In the genomic region with DNA sequence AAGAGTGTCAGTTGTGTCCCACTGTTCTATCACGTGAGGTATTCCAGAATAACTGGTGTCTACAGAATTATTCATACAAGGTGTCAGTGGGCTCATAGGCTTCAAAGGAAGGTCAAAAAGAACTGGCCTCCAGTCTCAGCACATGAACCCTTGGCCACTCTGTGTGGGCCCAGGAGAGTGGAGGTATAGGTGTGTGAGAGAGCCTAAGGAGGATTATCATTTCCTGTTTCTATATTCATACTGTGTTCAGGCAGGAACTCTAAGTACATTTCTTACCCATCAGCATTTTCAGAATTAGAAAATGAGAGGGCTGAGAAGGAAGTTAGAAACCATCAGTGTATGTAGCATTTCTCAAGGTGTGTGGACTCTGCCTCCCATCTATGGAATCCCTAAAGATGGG, we compare ENCODE assay signal across 16 cellular contexts.
DNase-seq lines count a peak whose midpoint lies in the region; ATAC-seq, FAIRE-seq and TF ChIP-seq lines count a peak whose summit lies in the region.
"Had no signal": no experiment of that assay in that cellular context is flagged by ENCODE, and none has a peak within 500 bp of the region (broad histone marks: within the 10 kb centered on the region; RNA-seq: fewer than 3 reads in every experiment).

No MANE protein-coding gene starts in this region.

- POLR2A ChIA-PET in CD8-positive, alpha-beta memory T cell (lab: Charles Lee), result no interaction called here
- POLR2A ChIA-PET in GM12878 (lab: Charles Lee) (interaction anchor here (0.7 kb wide), 1 partner anchor 46 kb away, joined by 4 read pairs; no protein-coding TSS in a partner anchor), RWPE1 (lab: Yijun Ruan, JAX; ENCODE audit: low non-redundant PET) (no interaction called here)

- H3K4me3 Mint-ChIP-seq in CD8-positive, alpha-beta memory T cell, result peak overlapping the region in 5 of 7 donors; percentile 0 to 32 (median 12)
- H3K4me3 Mint-ChIP-seq: dendritic cell treated with granulocyte-macrophage colony-stimulating factor and Interleukin-4, amounts not matched to agents 40 ng/mL and 50 ng/mL, for 4 days had no signal

- H3K27me3 Mint-ChIP-seq in CD8-positive, alpha-beta memory T cell, result no peaks in the 10 kb centered on the region

- TF ChIP-seq EP300 in GM12878 (IDR thresholded peaks at IDR 0.05; ENCODE audit: borderline replicate concordance in 1 of 2, control insufficient read depth in 1 of 2, low read depth in 2 of 2, low read length in 2 of 2), result no peak

- BruUV-seq in GM12878 (replicated peaks; lab: Mats Ljungman, UMichigan), result no TSS peak

- peaks cover 4 to 12% (median 4%) of the 10 kb centered on the region in 3 donors for H3K36me3 Mint-ChIP-seq in CD8-positive, alpha-beta memory T cell

- no peak overlapping the region; the same call in 1 of the 2 replicates for H2AFZ ChIP-seq in GM12878 (ENCODE audit: control insufficient read depth, low read depth, low read length)

- no peak for FAIRE-seq in GM12878 (lab: Jason Lieb, UNC)
- FAIRE-seq: G401.6 had no signal

- no peaks in the 10 kb centered on the region for H3K79me2 ChIP-seq in GM12878 (ENCODE audit: control insufficient read depth, insufficient read depth, low read length)

- H3K9ac ChIP-seq in GM12878 (ENCODE audit: control insufficient read depth, insufficient read depth, low read length), result no peak overlapping the region

- H4K20me1 ChIP-seq in GM12878 (ENCODE audit: control insufficient read depth, insufficient read depth), result no peaks in the 10 kb centered on the region

- in situ Hi-C loops in GM12878 (cut with MboI), result no loop called here

- peaks cover 35 to 76% (median 49%) of the 10 kb centered on the region in 3 donors for H3K4me1 Mint-ChIP-seq in CD8-positive, alpha-beta memory T cell

- H3K27ac ChIP-seq in CD8-positive, alpha-beta memory T cell (ENCODE audit: low read depth, low read length), result no peak overlapping the region
- H3K27ac ChIP-seq in GM12878 (ENCODE audit: control insufficient read depth, insufficient read depth) (peak overlapping the region; percentile 19; the same call in 1 of the 2 replicates), RWPE1 (no peak overlapping the region)
- H3K27ac ChIP-seq: stomach had no signal

- DNase-seq in CD8-positive, alpha-beta memory T cell, result no peak
- no peak for DNase-seq in GM12878 (ENCODE audit: low read depth, low spot score)
- DNase-seq in NCI-H446 (lab: John Stamatoyannopoulos, UW), result no peak
- DNase-seq in RWPE1 (ENCODE audit: low spot score), result no peak
- DNase-seq in anterior cingulate cortex (lab: John Stamatoyannopoulos, UW), result no peak
- DNase-seq in activated CD4-positive, CD25-positive, alpha-beta regulatory T cell (lab: John Stamatoyannopoulos, UW), result no peak
- DNase-seq: hippocampal formation, Karpas-422, left ventricle myocardium superior, NCI-H1436 treated with DMSO at 0.1 percent for 48 hours, NCI-H524, stomach had no signal

- TF ChIP-seq POLR2A in GM12878 (IDR thresholded peaks at IDR 0.05; ENCODE audit: low read depth, low read length), result no peak

- no peaks in the 10 kb centered on the region for H3K9me3 ChIP-seq in CD8-positive, alpha-beta memory T cell (ENCODE audit: low read length)
- peaks cover 5% of the 10 kb centered on the region; the same call in 2 of the 3 replicates for H3K9me3 ChIP-seq in GM12878 (replicated peaks; ENCODE audit: control insufficient read depth, insufficient read depth, low read length)
- H3K9me3 ChIP-seq: stomach had no signal

- WGBS in GM12878 (ENCODE audit: insufficient coverage, insufficient replicate concordance, low lambda C conversion rate, missing lambda C conversion rate), result 96% methylated on average over 1 of the region's 1 CpG

- TF ChIP-seq CTCF in GM12878 (IDR thresholded peaks at IDR 0.05 in 2 of 3, conservative IDR thresholded peaks at IDR 0.05 in 1 of 3; ENCODE audit: control insufficient read depth in 2 of 3, extremely low read depth in 1 of 3, insufficient read depth in 1 of 3, low read depth in 3 of 3, low read length in 3 of 3) (no peak), RWPE1 (conservative IDR thresholded peaks at IDR 0.05; ENCODE audit: low read depth) (no peak)

- CTCF ChIA-PET in CD8-positive, alpha-beta memory T cell (lab: Charles Lee), result no interaction called here
- CTCF ChIA-PET in GM12878 (lab: Yijun Ruan, JAX) (interaction anchor here (1.0 kb wide), 1 partner anchor 10 kb away, joined by 6 read pairs; no protein-coding TSS in a partner anchor), RWPE1 (lab: Yijun Ruan, JAX) (no interaction called here)

- intact Hi-C loops in GM12878 (cut with micrococcal nuclease; ENCODE audit: unreplicated experiment), result no loop called here

- SMC1A ChIA-PET in GM12878 (lab: Charles Lee; ENCODE audit: uncharacterized antibody, unreplicated experiment), result interaction anchor here (0.8 to 3.2 kb wide), 3 partner anchors 10 to 65 kb away, joined by 3 to 14 read pairs (median 4); no protein-coding TSS in a partner anchor

- H3K27me3 ChIP-seq in CD8-positive, alpha-beta memory T cell (ENCODE audit: insufficient read depth, low read length, poor library complexity, severe bottlenecking), result no peaks in the 10 kb centered on the region
- no peaks in the 10 kb centered on the region for H3K27me3 ChIP-seq in GM12878 (replicated peaks in 1 of 2; ENCODE audit: control insufficient read depth in 2 of 2, insufficient read depth in 2 of 2, low read length in 1 of 2)
- H3K27me3 ChIP-seq: stomach had no signal

- peak; percentile 77 for ATAC-seq in GM19455 (IDR thresholded peaks at IDR 0.05; ENCODE audit: unreplicated experiment)
- ATAC-seq in HG03159 (IDR thresholded peaks at IDR 0.05; ENCODE audit: unreplicated experiment), result peak; percentile 76
- ATAC-seq in GM12878, result peak; percentile 75
- ATAC-seq: left ventricle myocardium superior had no signal

- no peaks in the 10 kb centered on the region for H3K36me3 ChIP-seq in CD8-positive, alpha-beta memory T cell (ENCODE audit: insufficient read depth, low read length)
- no peaks in the 10 kb centered on the region for H3K36me3 ChIP-seq in GM12878 (ENCODE audit: control insufficient read depth in 2 of 2, insufficient read depth in 2 of 2, low read length in 1 of 2)
- H3K36me3 ChIP-seq: stomach had no signal

- peaks cover 57% of the 10 kb centered on the region for H3K4me1 ChIP-seq in CD8-positive, alpha-beta memory T cell (ENCODE audit: insufficient read depth, low read length)
- H3K4me1 ChIP-seq in GM12878 (ENCODE audit: control insufficient read depth, insufficient read depth, low read length), result peaks cover 20% of the 10 kb centered on the region

- RAD21 ChIA-PET in GM12878 (lab: Charles Lee; ENCODE audit: unreplicated experiment), result interaction anchor here (0.7 kb wide), 1 partner anchor 53 kb away, joined by 3 read pairs; no protein-coding TSS in a partner anchor

- TF ChIP-seq RAD21 in GM12878 (IDR thresholded peaks at IDR 0.05; ENCODE audit: insufficient read depth, low read depth, low read length), result no peak

- peak overlapping the region in 6 of 8 donors; percentile 3 to 77 (median 69) for H3K27ac Mint-ChIP-seq in CD8-positive, alpha-beta memory T cell
- H3K27ac Mint-ChIP-seq: dendritic cell treated with granulocyte-macrophage colony-stimulating factor and Interleukin-4, amounts not matched to agents 40 ng/mL and 50 ng/mL, for 4 days had no signal

- no peak overlapping the region; the same call in 1 of the 2 replicates for H3K4me2 ChIP-seq in GM12878 (ENCODE audit: control insufficient read depth, insufficient read depth)

- peaks cover 0 to 1% (median 0%) of the 10 kb centered on the region in 5 donors for H3K9me3 Mint-ChIP-seq in CD8-positive, alpha-beta memory T cell
- H3K9me3 Mint-ChIP-seq: dendritic cell treated with granulocyte-macrophage colony-stimulating factor and Interleukin-4, amounts not matched to agents 40 ng/mL and 50 ng/mL, for 4 days had no signal

- no peak overlapping the region for H3K4me3 ChIP-seq in CD8-positive, alpha-beta memory T cell (ENCODE audit: low read length)
- no peak overlapping the region for H3K4me3 ChIP-seq in GM12878
- H3K4me3 ChIP-seq: stomach had no signal

TF ChIP-seq in GM12878, 131 proteins besides CTCF, POLR2A, EP300 and RAD21:
- no peak for TF ChIP-seq YBX1 (IDR thresholded peaks at IDR 0.05)
- TF ChIP-seq, protein P1, sequence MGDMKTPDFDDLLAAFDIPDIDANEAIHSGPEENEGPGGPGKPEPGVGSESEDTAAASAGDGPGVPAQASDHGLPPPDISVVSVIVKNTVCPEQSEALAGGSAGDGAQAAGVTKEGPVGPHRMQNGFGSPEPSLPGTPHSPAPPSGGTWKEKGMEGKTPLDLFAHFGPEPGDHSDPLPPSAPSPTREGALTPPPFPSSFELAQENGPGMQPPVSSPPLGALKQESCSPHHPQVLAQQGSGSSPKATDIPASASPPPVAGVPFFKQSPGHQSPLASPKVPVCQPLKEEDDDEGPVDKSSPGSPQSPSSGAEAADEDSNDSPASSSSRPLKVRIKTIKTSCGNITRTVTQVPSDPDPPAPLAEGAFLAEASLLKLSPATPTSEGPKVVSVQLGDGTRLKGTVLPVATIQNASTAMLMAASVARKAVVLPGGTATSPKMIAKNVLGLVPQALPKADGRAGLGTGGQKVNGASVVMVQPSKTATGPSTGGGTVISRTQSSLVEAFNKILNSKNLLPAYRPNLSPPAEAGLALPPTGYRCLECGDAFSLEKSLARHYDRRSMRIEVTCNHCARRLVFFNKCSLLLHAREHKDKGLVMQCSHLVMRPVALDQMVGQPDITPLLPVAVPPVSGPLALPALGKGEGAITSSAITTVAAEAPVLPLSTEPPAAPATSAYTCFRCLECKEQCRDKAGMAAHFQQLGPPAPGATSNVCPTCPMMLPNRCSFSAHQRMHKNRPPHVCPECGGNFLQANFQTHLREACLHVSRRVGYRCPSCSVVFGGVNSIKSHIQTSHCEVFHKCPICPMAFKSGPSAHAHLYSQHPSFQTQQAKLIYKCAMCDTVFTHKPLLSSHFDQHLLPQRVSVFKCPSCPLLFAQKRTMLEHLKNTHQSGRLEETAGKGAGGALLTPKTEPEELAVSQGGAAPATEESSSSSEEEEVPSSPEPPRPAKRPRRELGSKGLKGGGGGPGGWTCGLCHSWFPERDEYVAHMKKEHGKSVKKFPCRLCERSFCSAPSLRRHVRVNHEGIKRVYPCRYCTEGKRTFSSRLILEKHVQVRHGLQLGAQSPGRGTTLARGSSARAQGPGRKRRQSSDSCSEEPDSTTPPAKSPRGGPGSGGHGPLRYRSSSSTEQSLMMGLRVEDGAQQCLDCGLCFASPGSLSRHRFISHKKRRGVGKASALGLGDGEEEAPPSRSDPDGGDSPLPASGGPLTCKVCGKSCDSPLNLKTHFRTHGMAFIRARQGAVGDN (IDR thresholded peaks at IDR 0.05), result peak; percentile 55; the same call in 1 of the 2 replicates
- peak; percentile 15; the same call in 1 of the 2 replicates for TF ChIP-seq SPI1 (IDR thresholded peaks at IDR 0.05; ENCODE audit: borderline replicate concordance, insufficient read depth, low read depth, low read length)
